Comparison of ENCODE assay signal across 21 cellular contexts in the genomic region with DNA sequence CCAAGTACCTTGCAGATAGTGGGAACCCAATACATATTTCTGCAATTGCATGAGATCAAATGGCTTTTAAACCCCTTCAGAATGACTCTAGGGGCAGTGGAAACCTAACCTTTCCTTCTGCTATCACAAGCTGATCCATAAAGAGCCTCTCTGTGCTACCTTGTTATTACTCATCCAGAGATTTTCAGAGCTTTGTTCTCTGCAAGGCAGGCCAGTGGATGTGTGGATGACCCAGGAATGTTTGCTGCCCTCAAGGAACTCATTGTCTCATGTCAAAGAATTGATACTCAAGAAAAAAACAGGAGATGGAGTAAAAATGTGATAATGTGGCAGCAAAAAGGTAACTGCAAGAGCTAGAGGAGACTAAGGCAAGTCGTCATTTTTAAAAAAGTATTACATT.
"Had no signal": no experiment of that assay in that cellular context is flagged by ENCODE, and none has a peak within 500 bp of the region (broad histone marks: within the 10 kb centered on the region; RNA-seq: fewer than 3 reads in every experiment).

No MANE protein-coding gene starts in this region.

- H3K27me3 ChIP-seq: adrenal gland, body of pancreas, thyroid gland had no signal

- H3K4me3 ChIP-seq: adrenal gland, body of pancreas, coronary artery, esophagus squamous epithelium, skin epidermis, thyroid gland had no signal

- H3K27ac ChIP-seq: adrenal gland, body of pancreas, coronary artery, esophagus squamous epithelium, skin epidermis, thyroid gland had no signal

- H3K9me3 ChIP-seq: adrenal gland, body of pancreas, esophagus squamous epithelium, thyroid gland had no signal

- DNase-seq: activated CD4-positive, alpha-beta T cell treated with anti-CD3 and anti-CD28 coated beads for 4 hours; activated CD8-positive, alpha-beta T cell treated with anti-CD3 and anti-CD28 coated beads for 36 hours; activated effector memory CD4-positive, alpha-beta T cell treated with Interleukin-2 at 50 U/mL for 16 hours; activated T-cell treated with anti-CD3 and anti-CD28 coated beads, Interleukin-2, amount 50 U/mL, for 4 hours; adrenal gland; body of pancreas; esophagus squamous epithelium; foreskin melanocyte; left ventricle myocardium superior; mesenchymal stem cell; natural killer cell; posterior cingulate gyrus; stimulated activated CD4-positive, alpha-beta T cell treated with anti-CD3 and anti-CD28 coated beads, Interleukin-15, amount 100 ng/mL, for 24 hours; stimulated activated CD4-positive, alpha-beta T cell treated with anti-CD3 and anti-CD28 coated beads, Interleukin-4, amount 100 ng/mL, for 1 hour; stimulated activated naive B cell treated with anti-CD40 and anti-IgM and Interleukin-4, amounts not matched to agents 10 μg/mL and 1 μg/mL and 100 μg/mL, for 72 hours; thyroid gland had no signal

- ATAC-seq: activated CD8-positive, alpha-beta T cell treated with anti-CD3 and anti-CD28 coated beads for 36 hours; activated T-cell treated with anti-CD3 and anti-CD28 coated beads, Interleukin-2, amount 50 U/mL, for 4 hours; body of pancreas; left ventricle myocardium superior; natural killer cell; stimulated activated naive B cell treated with anti-CD40 and anti-IgM and Interleukin-4, amounts not matched to agents 10 μg/mL and 1 μg/mL and 100 μg/mL, for 72 hours; WTC11 had no signal

- FAIRE-seq: islet of Langerhans, TTC549 had no signal

- H3K36me3 ChIP-seq: adrenal gland, esophagus squamous epithelium, thyroid gland had no signal

- H3K4me1 ChIP-seq: adrenal gland, body of pancreas, esophagus squamous epithelium, thyroid gland had no signal
